Comparison of ENCODE assay signal across 11 cellular contexts in the genomic region with DNA sequence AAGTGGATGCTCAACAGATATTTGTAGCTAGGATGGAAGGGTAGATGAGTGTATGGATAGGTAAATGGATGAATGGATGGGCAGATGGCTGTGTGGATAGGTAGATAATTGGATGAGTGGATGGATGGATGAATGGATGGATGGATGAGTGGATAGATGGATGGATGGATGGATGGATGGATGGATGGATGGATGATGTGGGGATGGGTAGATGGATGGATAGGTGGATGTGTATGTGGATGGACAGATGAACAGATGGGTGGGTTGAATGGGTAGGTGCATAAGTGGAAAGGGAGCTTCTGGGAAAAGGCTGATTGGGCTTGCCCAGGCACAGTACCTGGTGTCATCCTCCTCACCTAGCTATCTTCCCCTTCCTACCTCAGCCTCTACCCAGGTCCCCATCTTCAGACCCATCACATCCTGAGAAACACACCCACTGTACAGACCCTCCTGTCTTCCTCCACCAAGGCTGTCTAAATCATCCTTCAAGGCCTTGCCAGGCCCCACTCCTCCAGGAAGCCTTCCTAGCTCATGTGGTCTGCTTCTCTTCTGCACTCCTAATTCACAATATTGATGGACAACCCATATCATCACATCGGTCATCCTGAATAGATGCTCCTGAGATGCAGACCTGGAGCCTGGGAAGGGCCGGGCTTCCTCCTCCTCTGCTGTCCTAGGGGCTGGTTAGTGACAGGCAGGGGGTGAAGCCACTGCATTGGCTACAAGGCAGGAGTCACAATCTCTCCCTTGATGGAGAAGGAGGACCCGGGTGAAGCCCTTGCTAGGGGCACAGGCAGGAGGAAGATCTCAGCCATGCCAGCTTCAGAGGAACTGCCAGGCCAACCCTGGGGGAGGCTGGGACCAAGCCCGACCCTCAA. TPM values are rescaled to one million over a fixed set of nuclear protein-coding genes. Genes with fewer than 3 reads are reported as not detected.
A peak's percentile ranks its signal among the peaks of the same experiment; 100 is the strongest.
DNase-seq lines count a peak whose midpoint lies in the region; ATAC-seq and TF ChIP-seq lines count a peak whose summit lies in the region.
"Had no signal": no experiment of that assay in that cellular context is flagged by ENCODE, and none has a peak within 500 bp of the region (broad histone marks: within the 10 kb centered on the region; RNA-seq: fewer than 3 reads in every experiment).

No MANE protein-coding gene starts in this region.

- TF ChIP-seq RAD21 in HCT116 (IDR thresholded peaks at IDR 0.05; ENCODE audit: low read depth), result no peak

- H3K27ac Mint-ChIP-seq in activated CD4-positive, alpha-beta T cell treated with anti-CD3 and anti-CD28 coated beads, Interleukin-2, amount 10 ng/mL, durations not matched to agents 24 days and 14 days, result no peak overlapping the region
- H3K27ac Mint-ChIP-seq: natural killer cell treated with Interleukin-12 subunit alpha and Interleukin-12 subunit beta and Interleukin-15 and Interleukin-18, amount 100 ng/mL, for 72 hours had no signal

- peaks cover 4% of the 10 kb centered on the region for H3K36me3 Mint-ChIP-seq in activated CD4-positive, alpha-beta T cell treated with anti-CD3 and anti-CD28 coated beads, Interleukin-2, amount 10 ng/mL, durations not matched to agents 24 days and 14 days (ENCODE audit: low read depth)

- RAD21 ChIA-PET in HCT116 (lab: Charles Lee; ENCODE audit: low non-redundant PET in 1 of 2, low total read pairs in 2 of 2, uncharacterized antibody in 2 of 2, unreplicated experiment in 2 of 2), result no interaction called here

- H3K9me2 ChIP-seq in HCT116 (ENCODE audit: insufficient read depth), result no peaks in the 10 kb centered on the region

- H3K9me3 ChIP-seq in HCT116 (ENCODE audit: control insufficient read depth in 1 of 2, insufficient read depth in 1 of 2, low read depth in 1 of 2, low read length in 2 of 2) (no peaks in the 10 kb centered on the region), body of pancreas (peaks cover 0 to 5% (median 0%) of the 10 kb centered on the region in 3 donors)

- H3K4me2 ChIP-seq in HCT116 (ENCODE audit: low read length), result peak overlapping the region; percentile 58

- H3K4me3 ChIP-seq in HCT116 (replicated peaks in 1 of 2; ENCODE audit: low read depth in 1 of 2, low read length in 2 of 2) (peak overlapping the region in 1 of 2 experiments; percentile 22; a peak in 1 of 4 replicates), body of pancreas (no peak overlapping the region), skin epidermis (no peak overlapping the region)
- H3K4me3 ChIP-seq: BLaER1 treated with 17β-estradiol and CSF1 and Interleukin-3, amounts not matched to agents 10 nM and 100 nM had no signal

- ATAC-seq in HCT116 (no peak), body of pancreas (no peak)
- ATAC-seq: natural killer cell treated with Interleukin-12 subunit alpha and Interleukin-12 subunit beta and Interleukin-15 and Interleukin-18, amount 100 ng/mL, for 72 hours had no signal

- H4K20me1 ChIP-seq in HCT116 (ENCODE audit: insufficient read depth), result no peaks in the 10 kb centered on the region
- H4K20me1 ChIP-seq: BLaER1 treated with 17β-estradiol and CSF1 and Interleukin-3, amounts not matched to agents 10 nM and 100 nM had no signal

- POLR2A ChIA-PET in HCT116 (lab: Charles Lee), result no interaction called here

- TF ChIP-seq CTCF in HCT116 (IDR thresholded peaks at IDR 0.05 in 2 of 3, conservative IDR thresholded peaks at IDR 0.05 in 1 of 3; ENCODE audit: borderline replicate concordance in 1 of 3, insufficient read depth in 1 of 3, low read depth in 2 of 3, low read length in 2 of 3) (no peak), body of pancreas (IDR thresholded peaks at IDR 0.05) (no peak)

- H3K9me3 Mint-ChIP-seq in activated CD4-positive, alpha-beta T cell treated with anti-CD3 and anti-CD28 coated beads, Interleukin-2, amount 10 ng/mL, durations not matched to agents 24 days and 14 days, result peaks cover 25% of the 10 kb centered on the region

- H3K27ac ChIP-seq in HCT116 (ENCODE audit: low read depth, low read length) (no peak overlapping the region), body of pancreas (peak overlapping the region in 3 of 4 donors; percentile 32 to 81 (median 69)), layer of hippocampus (ENCODE audit: low read depth, low read length) (peak overlapping the region; percentile 31), skin epidermis (peak overlapping the region in 17 of 21 experiments; percentile 3 to 86 (median 73))

- CTCF ChIA-PET in HCT116 (lab: Charles Lee), result no interaction called here

- H2AFZ ChIP-seq in HCT116 (ENCODE audit: low read depth, low read length, poor library complexity, severe bottlenecking), result no peak overlapping the region

- TF ChIP-seq POLR2A in HCT116 (IDR thresholded peaks at IDR 0.05; ENCODE audit: borderline replicate concordance, extremely low read depth, insufficient read depth, insufficient read length), result no peak
- TF ChIP-seq POLR2A in body of pancreas (IDR thresholded peaks at IDR 0.05), result no peak

- no peak for DNase-seq in HCT116 (ENCODE audit: low read depth, low spot score)
- no peak for DNase-seq in body of pancreas
- DNase-seq in NCI-H748 (lab: John Stamatoyannopoulos, UW; ENCODE audit: unreplicated experiment), result no peak
- no peak for DNase-seq in kidney tubule cell (ENCODE audit: low spot score)
- DNase-seq in hepatic stellate cell (ENCODE audit: low spot score), result no peak
- DNase-seq in activated CD4-positive, alpha-beta T cell treated with anti-CD3 and anti-CD28 coated beads, Interleukin-2, amount 10 ng/mL, durations not matched to agents 24 days and 14 days, result no peak
- DNase-seq: activated CD4-positive, CD25-positive, alpha-beta regulatory T cell treated with anti-CD3 and anti-CD28 coated beads, Interleukin-2, amount 50 U/mL, for 72 hours had no signal

- 46 to 67% methylated on average over 1 to 4 of the region's 4 CpGs for WGBS in body of pancreas, 2 donors

- no peaks in the 10 kb centered on the region for H3K79me2 ChIP-seq in HCT116 (ENCODE audit: insufficient read depth, low read length)

- H3K4me3 Mint-ChIP-seq in activated CD4-positive, alpha-beta T cell treated with anti-CD3 and anti-CD28 coated beads, Interleukin-2, amount 10 ng/mL, durations not matched to agents 24 days and 14 days, result no peak overlapping the region
- H3K4me3 Mint-ChIP-seq: natural killer cell treated with Interleukin-12 subunit alpha and Interleukin-12 subunit beta and Interleukin-15 and Interleukin-18, amount 100 ng/mL, for 72 hours had no signal

- peaks cover 14% of the 10 kb centered on the region for H3K4me1 Mint-ChIP-seq in activated CD4-positive, alpha-beta T cell treated with anti-CD3 and anti-CD28 coated beads, Interleukin-2, amount 10 ng/mL, durations not matched to agents 24 days and 14 days

- H3K36me3 ChIP-seq in HCT116 (ENCODE audit: control insufficient read depth in 1 of 2, insufficient read depth in 2 of 2, low read length in 2 of 2), result no peaks in the 10 kb centered on the region
- no peaks in the 10 kb centered on the region for H3K36me3 ChIP-seq in body of pancreas (replicated peaks in 1 of 2; ENCODE audit: insufficient read depth in 1 of 2, low read depth in 2 of 2)
- H3K36me3 ChIP-seq: BLaER1 treated with 17β-estradiol and CSF1 and Interleukin-3, amounts not matched to agents 10 nM and 100 nM had no signal

- intact Hi-C loops in HCT116 (cut with micrococcal nuclease) (no loop called here), body of pancreas (cut with DNase I) (no loop called here)
- intact Hi-C loops in activated CD4-positive, alpha-beta T cell treated with anti-CD3 and anti-CD28 coated beads, Interleukin-2, amount 10 ng/mL, durations not matched to agents 24 days and 14 days (cut with micrococcal nuclease), result no loop called here

- peaks cover 11% of the 10 kb centered on the region for H3K27me3 Mint-ChIP-seq in activated CD4-positive, alpha-beta T cell treated with anti-CD3 and anti-CD28 coated beads, Interleukin-2, amount 10 ng/mL, durations not matched to agents 24 days and 14 days
- H3K27me3 Mint-ChIP-seq: natural killer cell treated with Interleukin-12 subunit alpha and Interleukin-12 subunit beta and Interleukin-15 and Interleukin-18, amount 100 ng/mL, for 72 hours had no signal

- H3K4me1 ChIP-seq in HCT116 (ENCODE audit: control insufficient read depth in 1 of 2, insufficient read depth in 2 of 2, low read length in 2 of 2), result peaks cover 23 to 35% of the 10 kb centered on the region in 2 experiments
- H3K4me1 ChIP-seq in body of pancreas, result peaks cover 15% of the 10 kb centered on the region

- peaks cover 23% of the 10 kb centered on the region; the same call in 1 of the 2 replicates for H3K27me3 ChIP-seq in HCT116 (ENCODE audit: insufficient read depth, low read length)
- no peaks in the 10 kb centered on the region for H3K27me3 ChIP-seq in body of pancreas
- no peaks in the 10 kb centered on the region for H3K27me3 ChIP-seq in layer of hippocampus (ENCODE audit: control insufficient read depth, insufficient read depth, low read length)
- H3K27me3 ChIP-seq: BLaER1 treated with 17β-estradiol and CSF1 and Interleukin-3, amounts not matched to agents 10 nM and 100 nM had no signal

- no TSS peak for BruUV-seq in HCT116 (replicated peaks; lab: Mats Ljungman, UMichigan)

- H3K9ac ChIP-seq in HCT116 (ENCODE audit: low read length), result 0 out of 2 replicates have a peak overlapping the region, but pooled peaks have one; percentile 17

TF ChIP-seq in HCT116, 20 proteins besides CTCF, POLR2A, EP300 and RAD21 (continues in another document):
- TF ChIP-seq EZH2 (IDR thresholded peaks at IDR 0.05), result no peak
- no peak for TF ChIP-seq EZH2phosphoT487 (IDR thresholded peaks at IDR 0.05; ENCODE audit: borderline replicate concordance)
- TF ChIP-seq SIN3A (IDR thresholded peaks at IDR 0.05; ENCODE audit: low read depth), result no peak
- no peak for TF ChIP-seq FOSL1 (IDR thresholded peaks at IDR 0.05; ENCODE audit: low read depth)
- TF ChIP-seq CEBPB (IDR thresholded peaks at IDR 0.05; ENCODE audit: low read depth), result no peak
- TF ChIP-seq TCF7L2 (IDR thresholded peaks at IDR 0.05; ENCODE audit: borderline replicate concordance, extremely low read depth, insufficient read depth, insufficient read length), result no peak
- TF ChIP-seq SP1 (IDR thresholded peaks at IDR 0.05; ENCODE audit: low read depth), result no peak

RNA-seq across cellular contexts. Expression of gene SMAD7, which starts 49.4 kb away (rescaled TPM):
- total RNA-seq in HCT116 (2021; ENCODE audit: unreplicated experiment), result 7.2 TPM
- polyA plus RNA-seq in HCT116 (2012), result 3.6 and 4.2 TPM in 2 replicates
- 10 to 100 TPM; 23.3 to 44.5 TPM for total RNA-seq in body of pancreas
- 21.8 and 22.4 TPM in 2 replicates for total RNA-seq in activated CD4-positive, alpha-beta T cell treated with anti-CD3 and anti-CD28 coated beads, Interleukin-2, amount 10 ng/mL, durations not matched to agents 24 days and 14 days
